15 cellular contexts compared by ENCODE assay signal in genomic region chr1:98965394-98965793, GRCh38. TPM values are rescaled to one million over a fixed set of nuclear protein-coding genes. Genes with fewer than 3 reads are reported as not detected.
DNase-seq lines count a peak whose midpoint lies in the region; ATAC-seq lines count a peak whose summit lies in the region.
"Had no signal": no experiment of that assay in that cellular context is flagged by ENCODE, and none has a peak within 500 bp of the region (broad histone marks: within the 10 kb centered on the region; RNA-seq: fewer than 3 reads in every experiment).

No MANE protein-coding gene starts in this region.

- H3K4me3 Mint-ChIP-seq in activated T-cell treated with anti-CD3 and anti-CD28 coated beads, Interleukin-2, amount 50 U/mL, for 72 hours, result peak overlapping the region; percentile 1 to 9
- no peak overlapping the region for H3K4me3 Mint-ChIP-seq in stimulated activated naive CD8-positive, alpha-beta T cell treated with anti-CD3 and anti-CD28 coated beads, Interleukin-15, amount 100 ng/mL, for 72 hours
- H3K4me3 Mint-ChIP-seq in stimulated activated effector memory CD8-positive, alpha-beta T cell treated with anti-CD3 and anti-CD28 coated beads, Interleukin-12 subunit alpha, Interleukin-12 subunit beta, amount 100 ng/mL, for 72 hours, result no peak overlapping the region
- H3K4me3 Mint-ChIP-seq: B cell; CD4-positive, alpha-beta memory T cell had no signal

- H3K36me3 Mint-ChIP-seq in activated T-cell treated with anti-CD3 and anti-CD28 coated beads, Interleukin-2, amount 50 U/mL, for 72 hours (ENCODE audit: insufficient read depth in 2 of 2), result no peaks in the 10 kb centered on the region
- H3K36me3 Mint-ChIP-seq in stimulated activated effector memory CD8-positive, alpha-beta T cell treated with anti-CD3 and anti-CD28 coated beads, Interleukin-12 subunit alpha, Interleukin-12 subunit beta, amount 100 ng/mL, for 72 hours, result no peaks in the 10 kb centered on the region
- H3K36me3 Mint-ChIP-seq: CD4-positive, alpha-beta memory T cell had no signal

- no peaks in the 10 kb centered on the region for H3K9me3 Mint-ChIP-seq in activated T-cell treated with anti-CD3 and anti-CD28 coated beads, Interleukin-2, amount 50 U/mL, for 72 hours
- H3K9me3 Mint-ChIP-seq in stimulated activated naive CD8-positive, alpha-beta T cell treated with anti-CD3 and anti-CD28 coated beads, Interleukin-15, amount 100 ng/mL, for 72 hours, result no peaks in the 10 kb centered on the region
- no peaks in the 10 kb centered on the region for H3K9me3 Mint-ChIP-seq in stimulated activated effector memory CD8-positive, alpha-beta T cell treated with anti-CD3 and anti-CD28 coated beads, Interleukin-12 subunit alpha, Interleukin-12 subunit beta, amount 100 ng/mL, for 72 hours
- H3K9me3 Mint-ChIP-seq: CD4-positive, alpha-beta memory T cell had no signal

- H3K27me3 Mint-ChIP-seq in activated T-cell treated with anti-CD3 and anti-CD28 coated beads, Interleukin-2, amount 50 U/mL, for 72 hours (ENCODE audit: low read depth), result peaks cover 9% of the 10 kb centered on the region
- no peaks in the 10 kb centered on the region for H3K27me3 Mint-ChIP-seq in stimulated activated naive CD8-positive, alpha-beta T cell treated with anti-CD3 and anti-CD28 coated beads, Interleukin-15, amount 100 ng/mL, for 72 hours

- no peak for DNase-seq in activated T-cell treated with anti-CD3 and anti-CD28 coated beads, Interleukin-2, amount 50 U/mL, for 72 hours
- no peak for DNase-seq in activated T-cell treated with anti-CD3 and anti-CD28 coated beads, Interleukin-2, amount 50 U/mL, for 48 hours
- no peak for DNase-seq in stimulated activated naive CD8-positive, alpha-beta T cell treated with anti-CD3 and anti-CD28 coated beads, Interleukin-15, amount 100 ng/mL, for 72 hours
- no peak for DNase-seq in stimulated activated naive CD8-positive, alpha-beta T cell treated with anti-CD3 and anti-CD28 coated beads, Interleukin-15, Interleukin-2, amounts not matched to agents 100 U/mL and 50 U/mL, for 24 hours
- DNase-seq in epithelial cell of prostate (ENCODE audit: low read depth, low spot score) (no peak), SKM-1 (lab: John Stamatoyannopoulos, UW; ENCODE audit: unreplicated experiment) (no peak), pons (ENCODE audit: low spot score) (no peak)
- no peak for DNase-seq in stimulated activated effector memory CD8-positive, alpha-beta T cell treated with anti-CD3 and anti-CD28 coated beads, Interleukin-12 subunit alpha, Interleukin-12 subunit beta, amount 100 ng/mL, for 72 hours (ENCODE audit: low spot score in 2 of 2)
- DNase-seq: CD4-positive, alpha-beta memory T cell; DMS153; DMS79 treated with DMSO at 0.1 percent for 48 hours; EL; GM23248 had no signal

- peak overlapping the region; percentile 0 for H3K27ac ChIP-seq in epithelial cell of prostate
- H3K27ac ChIP-seq: C4-2B, GM23248 had no signal

- no peak overlapping the region for H3K27ac Mint-ChIP-seq in activated T-cell treated with anti-CD3 and anti-CD28 coated beads, Interleukin-2, amount 50 U/mL, for 72 hours
- H3K27ac Mint-ChIP-seq in stimulated activated naive CD8-positive, alpha-beta T cell treated with anti-CD3 and anti-CD28 coated beads, Interleukin-15, amount 100 ng/mL, for 72 hours, result peak overlapping the region in 1 of 2 donors; percentile 57
- no peak overlapping the region for H3K27ac Mint-ChIP-seq in stimulated activated effector memory CD8-positive, alpha-beta T cell treated with anti-CD3 and anti-CD28 coated beads, Interleukin-12 subunit alpha, Interleukin-12 subunit beta, amount 100 ng/mL, for 72 hours
- H3K27ac Mint-ChIP-seq: B cell; CD4-positive, alpha-beta memory T cell had no signal

- peaks cover 11% of the 10 kb centered on the region for H3K4me1 Mint-ChIP-seq in activated T-cell treated with anti-CD3 and anti-CD28 coated beads, Interleukin-2, amount 50 U/mL, for 72 hours (ENCODE audit: low read depth)
- H3K4me1 Mint-ChIP-seq in stimulated activated naive CD8-positive, alpha-beta T cell treated with anti-CD3 and anti-CD28 coated beads, Interleukin-15, amount 100 ng/mL, for 72 hours, result peaks cover 11% of the 10 kb centered on the region
- H3K4me1 Mint-ChIP-seq in stimulated activated effector memory CD8-positive, alpha-beta T cell treated with anti-CD3 and anti-CD28 coated beads, Interleukin-12 subunit alpha, Interleukin-12 subunit beta, amount 100 ng/mL, for 72 hours, result no peaks in the 10 kb centered on the region
- H3K4me1 Mint-ChIP-seq: B cell; CD4-positive, alpha-beta memory T cell had no signal

- peak; percentile 87 to 89 for ATAC-seq in activated T-cell treated with anti-CD3 and anti-CD28 coated beads, Interleukin-2, amount 50 U/mL, for 72 hours (replicated peaks in 1 of 2)
- ATAC-seq in stimulated activated naive CD8-positive, alpha-beta T cell treated with anti-CD3 and anti-CD28 coated beads, Interleukin-15, amount 100 ng/mL, for 72 hours, result peak; percentile 45
- ATAC-seq in stimulated activated naive CD8-positive, alpha-beta T cell treated with anti-CD3 and anti-CD28 coated beads, Interleukin-15, Interleukin-2, amounts not matched to agents 100 U/mL and 50 U/mL, for 24 hours, result no peak
- peak; percentile 73 for ATAC-seq in stimulated activated effector memory CD8-positive, alpha-beta T cell treated with anti-CD3 and anti-CD28 coated beads, Interleukin-12 subunit alpha, Interleukin-12 subunit beta, amount 100 ng/mL, for 72 hours

RNA-seq across cellular contexts. Expression of gene PLPPR5, which starts 39.3 kb away (rescaled TPM):
- not detected for total RNA-seq in activated T-cell treated with anti-CD3 and anti-CD28 coated beads, Interleukin-2, amount 50 U/mL, for 72 hours
- total RNA-seq: B cell; CD4-positive, alpha-beta memory T cell; GM23248 had no signal

Comparison
In these comparisons a context has a peak if more than half of its experiments do, and no peak if none do; other contexts are left out.
1. H3K4me3 Mint-ChIP-seq: peak in activated T-cell treated with anti-CD3 and anti-CD28 coated beads, Interleukin-2, amount 50 U/mL, for 72 hours (2 of 2); none in stimulated activated naive CD8-positive, alpha-beta T cell treated with anti-CD3 and anti-CD28 coated beads, Interleukin-15, amount 100 ng/mL, for 72 hours (0 of 2) and stimulated activated effector memory CD8-positive, alpha-beta T cell treated with anti-CD3 and anti-CD28 coated beads, Interleukin-12 subunit alpha, Interleukin-12 subunit beta, amount 100 ng/mL, for 72 hours (single experiment).